In the genomic region with DNA sequence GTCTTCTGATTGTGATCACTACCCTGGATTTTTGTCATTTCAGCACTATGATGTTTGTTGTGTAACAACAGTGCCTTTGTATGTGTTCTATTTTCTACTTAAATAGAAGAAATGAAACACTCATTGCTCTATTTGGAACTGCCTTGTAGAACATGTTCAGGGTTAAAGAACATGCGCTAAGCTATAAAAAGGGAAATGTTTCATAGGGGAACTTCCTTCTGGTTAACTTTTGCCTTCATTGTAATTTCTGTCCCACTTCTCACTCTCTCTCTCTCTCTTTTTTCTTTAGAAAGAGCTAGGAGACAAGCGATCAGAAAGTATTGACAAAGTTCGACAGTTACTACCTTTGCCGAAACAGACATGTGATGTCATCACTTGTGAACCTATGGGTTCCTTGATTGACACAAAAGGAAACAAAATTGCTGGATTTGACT, we compare ENCODE assay signal across 8 cellular contexts.
DNase-seq lines count a peak whose midpoint lies in the region; ATAC-seq, FAIRE-seq and TF ChIP-seq lines count a peak whose summit lies in the region.

A gene (minus strand): TSS at position 13 of the 434 bp plus-strand sequence. CDS start 45,908 bp downstream, outside the sequence.

- TF ChIP-seq CTCF in D721Med (IDR thresholded peaks at IDR 0.05; ENCODE audit: insufficient read depth, missing control alignments) = no peak

- no peaks in the 10 kb centered on the region for H3K9me3 ChIP-seq in adipocyte (ENCODE audit: control insufficient read depth, low read length)

- FAIRE-seq in D721Med (lab: Jason Lieb, UNC) = no peak

- ATAC-seq in GM18867 (IDR thresholded peaks at IDR 0.05; ENCODE audit: unreplicated experiment) (peak; percentile 46), HG02973 (IDR thresholded peaks at IDR 0.05; ENCODE audit: unreplicated experiment) (peak; percentile 36)

- no peaks in the 10 kb centered on the region for H3K27me3 ChIP-seq in adipocyte (replicated peaks; ENCODE audit: control insufficient read depth, insufficient read depth, low read length)

- H3K36me3 ChIP-seq in adipocyte (ENCODE audit: control insufficient read depth, insufficient read depth, low read length, severe bottlenecking) = peaks cover 3% of the 10 kb centered on the region

- peak within 1 kb of the TSS; percentile 81 for H3K4me3 ChIP-seq in adipocyte (ENCODE audit: low read length)

- DNase-seq in adipocyte (ENCODE audit: low read depth) (no peak), pons (ENCODE audit: low spot score) (peak; percentile 89), D721Med (ENCODE audit: insufficient read length, low spot score) (no peak), NCI-H2196 (lab: John Stamatoyannopoulos, UW; ENCODE audit: unreplicated experiment) (no peak), GM19238 (ENCODE audit: insufficient read length, low spot score) (no peak), epidermal melanocyte (ENCODE audit: insufficient read length, low spot score) (no peak)

- H3K4me1 ChIP-seq in adipocyte (ENCODE audit: control insufficient read depth, insufficient read depth, low read length) = peaks cover 27% of the 10 kb centered on the region

- H3K9ac ChIP-seq in adipocyte (ENCODE audit: low read length) = peak within 1 kb of the TSS; percentile 78
